In genomic region chr1:29230553-29231378, GRCh38 we compare ENCODE assay signal across 1 cellular context.
A peak's percentile ranks its signal among the peaks of the same experiment; 100 is the strongest.
TF ChIP-seq lines count a peak whose summit lies in the region.

MECR (minus strand) TSS chr1:29230934; CDS start chr1:29230906, 28 bp downstream.

TF ChIP-seq in HepG2, 621 proteins besides CTCF, POLR2A, EP300 and RAD21 (continued from another document and continues in another):
- TF ChIP-seq NFAT5 (CRISPR knock-in tag; IDR thresholded peaks at IDR 0.05) (no peak), ZNF839 (CRISPR knock-in tag; IDR thresholded peaks at IDR 0.05; ENCODE audit: borderline replicate concordance) (no peak), ZNF275 (CRISPR knock-in tag; IDR thresholded peaks at IDR 0.05; ENCODE audit: borderline replicate concordance) (no peak), TFE3 (CRISPR knock-in tag; IDR thresholded peaks at IDR 0.05) (no peak), ZBTB43 (CRISPR knock-in tag; conservative IDR thresholded peaks at IDR 0.05) (no peak), ZSCAN25 (CRISPR knock-in tag; IDR thresholded peaks at IDR 0.05) (no peak), ZNF737 (CRISPR knock-in tag; IDR thresholded peaks at IDR 0.05; ENCODE audit: borderline replicate concordance) (no peak), ZMAT3 (CRISPR knock-in tag; conservative IDR thresholded peaks at IDR 0.05) (no peak; the same call in 1 of the 2 replicates), GATA4 (IDR thresholded peaks at IDR 0.05; ENCODE audit: borderline replicate concordance, low read depth) (no peak), TFDP1 (CRISPR knock-in tag; IDR thresholded peaks at IDR 0.05; ENCODE audit: borderline replicate concordance) (peak; percentile 75; the same call in 1 of the 2 replicates), STAT6 (CRISPR knock-in tag; IDR thresholded peaks at IDR 0.05; ENCODE audit: borderline replicate concordance) (no peak), NR2F6 (IDR thresholded peaks at IDR 0.05) (no peak), NR2F6 (CRISPR knock-in tag; IDR thresholded peaks at IDR 0.05) (peak; percentile 24; the same call in 1 of the 2 replicates), CREB1 (IDR thresholded peaks at IDR 0.05) (peak; percentile 96), CREB1 (CRISPR knock-in tag; IDR thresholded peaks at IDR 0.05) (peak; percentile 99), ATF3 (CRISPR knock-in tag; IDR thresholded peaks at IDR 0.05) (0 out of 2 replicates have a peak, but pooled peaks have one; percentile 20), ZNF878 (CRISPR knock-in tag; IDR thresholded peaks at IDR 0.05) (peak; percentile 59; the same call in 1 of the 2 replicates), ZNF674 (CRISPR knock-in tag; IDR thresholded peaks at IDR 0.05; ENCODE audit: low read depth) (no peak), ZFP62 (CRISPR knock-in tag; IDR thresholded peaks at IDR 0.05) (no peak), BCLAF1 (IDR thresholded peaks at IDR 0.05) (no peak), ZMYM4 (CRISPR knock-in tag; IDR thresholded peaks at IDR 0.05) (peak; percentile 91), NFIB (CRISPR knock-in tag; IDR thresholded peaks at IDR 0.05; ENCODE audit: borderline replicate concordance) (no peak), ZNF577 (CRISPR knock-in tag; IDR thresholded peaks at IDR 0.05; ENCODE audit: borderline replicate concordance, low read depth) (no peak), ATF4 (CRISPR knock-in tag; IDR thresholded peaks at IDR 0.05) (no peak; a peak in 1 of 4 replicates), ZNF772 (CRISPR knock-in tag; IDR thresholded peaks at IDR 0.05) (peak; percentile 55; the same call in 1 of the 2 replicates), THAP7 (CRISPR knock-in tag; IDR thresholded peaks at IDR 0.05) (peak; percentile 64; the same call in 1 of the 2 replicates), MIXL1 (CRISPR knock-in tag; IDR thresholded peaks at IDR 0.05) (peak; percentile 57; the same call in 1 of the 2 replicates), FOXK2 (IDR thresholded peaks at IDR 0.05) (no peak), NR2F2 (IDR thresholded peaks at IDR 0.05; ENCODE audit: borderline replicate concordance, low read depth) (no peak), REXO4 (CRISPR knock-in tag; IDR thresholded peaks at IDR 0.05; ENCODE audit: borderline replicate concordance) (no peak), ZBTB46 (CRISPR knock-in tag; IDR thresholded peaks at IDR 0.05; ENCODE audit: borderline replicate concordance) (no peak), GABPA (IDR thresholded peaks at IDR 0.05; ENCODE audit: low read depth, low read length) (no peak), GABPA (CRISPR knock-in tag; IDR thresholded peaks at IDR 0.05; ENCODE audit: low read depth) (peak; percentile 35; the same call in 1 of the 2 replicates), RARA (CRISPR knock-in tag; IDR thresholded peaks at IDR 0.05) (no peak; the same call in 1 of the 2 replicates), SALL1 (CRISPR knock-in tag; IDR thresholded peaks at IDR 0.05) (no peak; the same call in none of the 2 replicates), JDP2 (CRISPR knock-in tag; IDR thresholded peaks at IDR 0.05; ENCODE audit: borderline replicate concordance) (no peak), AGO2 (optimal IDR thresholded peaks at IDR 0.05; ENCODE audit: low read depth, low read length) (peak; percentile 40)
